In genomic region chr21:36538761-36539160, GRCh38 we compare ENCODE assay signal across 34 cellular contexts. TPM values are rescaled to one million over a fixed set of nuclear protein-coding genes. Genes with fewer than 3 reads are reported as not detected.
"Had no signal": no experiment of that assay in that cellular context is flagged by ENCODE, and none has a peak within 500 bp of the region (broad histone marks: within the 10 kb centered on the region; RNA-seq: fewer than 3 reads in every experiment).

No MANE protein-coding gene starts in this region.

- H3K4me1 ChIP-seq: esophagus muscularis mucosa, foreskin keratinocyte, gastrocnemius medialis had no signal

- ATAC-seq: activated CD4-positive, CD25-positive, alpha-beta regulatory T cell treated with anti-CD3 and anti-CD28 coated beads, Interleukin-2, amount 50 U/mL, for 24 hours; activated CD8-positive, alpha-beta T cell treated with anti-CD3 and anti-CD28 coated beads for 36 hours; activated naive CD4-positive, alpha-beta T cell treated with anti-CD3 and anti-CD28 coated beads, Interleukin-2, amount 50 U/mL, for 72 hours; effector memory CD8-positive, alpha-beta T cell; foreskin keratinocyte; gastrocnemius medialis; T-helper 17 cell had no signal

- H3K9me3 ChIP-seq: esophagus muscularis mucosa, gastrocnemius medialis, heart left ventricle had no signal

- H3K27ac ChIP-seq: brain microvascular endothelial cell, esophagus muscularis mucosa, foreskin keratinocyte, gastrocnemius medialis, heart left ventricle, WERI-Rb-1 had no signal

- DNase-seq: activated B cell treated with CpG ODN at 0.5 μM for 24 hours; activated CD4-positive, alpha-beta T cell treated with anti-CD3 and anti-CD28 coated beads for 48 hours; activated CD4-positive, alpha-beta T cell treated with anti-CD3 and anti-CD28 coated beads, Interleukin-2, amount 50 U/mL, for 1 hour; activated CD4-positive, alpha-beta T cell treated with anti-CD3 and anti-CD28 coated beads, Interleukin-2, amount 50 U/mL, for 48 hours; activated CD8-positive, alpha-beta T cell treated with anti-CD3 and anti-CD28 coated beads for 36 hours; activated effector memory CD4-positive, alpha-beta T cell treated with anti-CD3 and anti-CD28 coated beads, Interleukin-2, amount 50 U/mL, for 16 hours; activated naive CD4-positive, alpha-beta T cell treated with anti-CD3 and anti-CD28 coated beads for 36 hours; activated naive CD8-positive, alpha-beta T cell treated with anti-CD3 and anti-CD28 coated beads, Interleukin-2, amount 10 ng/mL, durations not matched to agents 7 days and 5 days; activated T-cell treated with anti-CD3 and anti-CD28 coated beads, Interleukin-2, amount 50 U/mL, for 1 hour; activated T-cell treated with anti-CD3 and anti-CD28 coated beads, Interleukin-2, amount 50 U/mL, for 48 hours; brain microvascular endothelial cell; cortex of kidney; dermis blood vessel endothelial cell; effector CD4-positive, alpha-beta T cell; effector memory CD8-positive, alpha-beta T cell; erythroblast; foreskin keratinocyte; gastrocnemius medialis; glutamatergic neuron; heart left ventricle; T-helper 1 cell; T-helper 17 cell; T1000; WERI-Rb-1 had no signal

- H3K4me3 ChIP-seq: esophagus muscularis mucosa, gastrocnemius medialis, heart left ventricle had no signal

- FAIRE-seq: astrocyte had no signal

- H3K36me3 ChIP-seq: brain microvascular endothelial cell, esophagus muscularis mucosa, gastrocnemius medialis, heart left ventricle, WERI-Rb-1 had no signal

RNA-seq across cellular contexts. Expression of gene CLDN14, which starts 58.8 kb away (rescaled TPM):
- total RNA-seq: activated CD8-positive, alpha-beta memory T cell treated with anti-CD3 and anti-CD28 coated beads for 36 hours; activated CD8-positive, alpha-beta T cell treated with anti-CD3 and anti-CD28 coated beads for 36 hours; activated naive CD4-positive, alpha-beta T cell treated with anti-CD3 and anti-CD28 coated beads for 36 hours; activated naive CD4-positive, alpha-beta T cell treated with anti-CD3 and anti-CD28 coated beads, Interleukin-2, amount 50 U/mL, for 72 hours; activated naive CD8-positive, alpha-beta T cell treated with anti-CD3 and anti-CD28 coated beads, Interleukin-2, amount 10 ng/mL, durations not matched to agents 7 days and 5 days; activated T-helper 1 cell treated with anti-CD3 and anti-CD28 coated beads, Interleukin-12 subunit alpha, Interleukin-12 subunit beta, Interleukin-2, Interleukin-4 antibody, amounts not matched to agents 30 ng/mL and 10 ng/mL and 1 ng/mL, durations not matched to agents 14 hours and 24 hours and 36 hours; activated T-helper 2 cell treated with anti-CD3 and anti-CD28 coated beads, Interferon-gamma antibody, Interleukin-2, Interleukin-4, amounts not matched to agents 10 μg/mL and 5 μg/mL and 100 μg/mL, durations not matched to agents 14 hours and 24 hours and 36 hours; astrocyte; bronchial epithelial cell; cardiac septum; cerebellum; esophagus muscularis mucosa; foreskin keratinocyte; heart left ventricle; T-helper 17 cell had no signal
- polyA plus RNA-seq: heart left ventricle had no signal
